20 cellular contexts compared by ENCODE assay signal in the genomic region with DNA sequence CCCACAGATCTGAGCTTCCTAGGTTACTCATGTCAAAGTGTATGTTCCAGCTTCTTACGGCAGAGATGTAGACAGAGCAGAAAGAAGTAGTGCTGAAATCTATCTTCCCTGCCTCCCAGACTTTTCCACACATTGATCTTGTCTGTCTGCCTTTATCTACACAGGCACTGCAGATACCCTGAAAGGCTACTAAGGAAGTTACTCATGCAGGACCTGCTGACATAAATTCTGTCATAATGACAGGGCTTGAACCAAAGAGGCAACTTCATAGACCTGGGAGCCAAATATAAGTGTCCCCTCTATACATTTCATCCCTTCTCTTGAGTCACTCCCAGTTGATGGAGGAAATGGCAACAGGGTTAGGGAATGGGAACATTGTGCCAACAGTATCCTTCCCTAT.
"Had no signal": no experiment of that assay in that cellular context is flagged by ENCODE, and none has a peak within 500 bp of the region (broad histone marks: within the 10 kb centered on the region; RNA-seq: fewer than 3 reads in every experiment).

No MANE protein-coding gene starts in this region.

- DNase-seq: activated B cell treated with CpG ODN at 0.5 μM for 24 hours; activated CD4-positive, alpha-beta memory T cell treated with anti-CD3 and anti-CD28 coated beads, Interleukin-2, amount 10 ng/mL, durations not matched to agents 7 days and 5 days; activated CD4-positive, alpha-beta T cell treated with anti-CD3 and anti-CD28 coated beads for 4 hours; activated gamma-delta T cell; activated naive CD4-positive, alpha-beta T cell treated with anti-CD3 and anti-CD28 coated beads, Interleukin-2, amount 50 U/mL, for 16 hours; activated naive CD8-positive, alpha-beta T cell treated with anti-CD3 and anti-CD28 coated beads, Interleukin-2, amount 50 U/mL, for 24 hours; effector CD8-positive, alpha-beta T cell; head of caudate nucleus; islet precursor cell; left colon; lower lobe of right lung; mesendoderm; mucosa of descending colon; naive B cell; nucleus accumbens; spleen; stimulated activated CD4-positive, alpha-beta T cell treated with anti-CD3 and anti-CD28 coated beads, Interleukin-4, amount 100 ng/mL, for 1 hour; stimulated activated naive CD4-positive, alpha-beta T cell; T-helper 17 cell; thyroid gland had no signal

- H3K27me3 ChIP-seq: spleen, thyroid gland had no signal

- ATAC-seq: activated naive CD8-positive, alpha-beta T cell treated with anti-CD3 and anti-CD28 coated beads, Interleukin-2, amount 50 U/mL, for 24 hours; left colon; lower lobe of right lung; mucosa of descending colon; T-helper 17 cell had no signal

- H3K9me3 ChIP-seq: mucosa of descending colon, thyroid gland had no signal

- H3K4me3 ChIP-seq: lower lobe of right lung, mucosa of descending colon, spleen, thyroid gland had no signal
